In genomic region chr4:110088670-110089069, GRCh38 we compare ENCODE assay signal across 8 cellular contexts.
A peak's percentile ranks its signal among the peaks of the same experiment; 100 is the strongest.
DNase-seq lines count a peak whose midpoint lies in the region; ATAC-seq and TF ChIP-seq lines count a peak whose summit lies in the region.

No MANE protein-coding gene starts in this region.

- no peak for TF ChIP-seq EP300 in tibial nerve (IDR thresholded peaks at IDR 0.05)

- H3K4me1 ChIP-seq in tibial nerve, result peaks cover 0 to 23% (median 0%) of the 10 kb centered on the region in 4 donors

- no peak overlapping the region for H3K4me3 Mint-ChIP-seq in neural crest cell

- no peak for TF ChIP-seq POLR2A in tibial nerve (IDR thresholded peaks at IDR 0.05)

- no peak for DNase-seq in neural crest cell (ENCODE audit: low read depth, low spot score)
- DNase-seq in tibial nerve (ENCODE audit: low spot score in 2 of 2), result no peak
- no peak for DNase-seq in DMS114 treated with DMSO at 0.1 percent for 48 hours (lab: John Stamatoyannopoulos, UW; ENCODE audit: unreplicated experiment)
- DNase-seq in NOMO-1 (lab: John Stamatoyannopoulos, UW; ENCODE audit: unreplicated experiment in 2 of 2), result no peak

- H3K9me3 Mint-ChIP-seq in neural crest cell, result peaks cover 4% of the 10 kb centered on the region

- 66 to 71% methylated on average over 4 of the region's 4 CpGs for WGBS in tibial nerve, 2 donors

- no peaks in the 10 kb centered on the region for H3K27me3 Mint-ChIP-seq in neural crest cell (ENCODE audit: low read depth)

- H3K27ac Mint-ChIP-seq in neural crest cell (ENCODE audit: unreplicated experiment), result peak overlapping the region; percentile 73

- no peaks in the 10 kb centered on the region for H3K36me3 ChIP-seq in tibial nerve

- H3K27ac ChIP-seq in VCaP (peak overlapping the region; percentile 67; the same call in 1 of the 2 replicates), tibial nerve (no peak overlapping the region)

- ATAC-seq in GM19324 (IDR thresholded peaks at IDR 0.05; ENCODE audit: low FRiP score, unreplicated experiment), result peak; percentile 46
- ATAC-seq in HG02981 (IDR thresholded peaks at IDR 0.05; ENCODE audit: unreplicated experiment), result peak; percentile 69
- ATAC-seq in GM19455 (IDR thresholded peaks at IDR 0.05; ENCODE audit: unreplicated experiment), result no peak

- H3K4me3 ChIP-seq in tibial nerve, result no peak overlapping the region

- TF ChIP-seq CTCF in VCaP (conservative IDR thresholded peaks at IDR 0.05) (no peak), neural crest cell (conservative IDR thresholded peaks at IDR 0.05) (no peak), tibial nerve (IDR thresholded peaks at IDR 0.05) (no peak)

- H3K4me1 Mint-ChIP-seq in neural crest cell, result peaks cover 35% of the 10 kb centered on the region

- peaks cover 20% of the 10 kb centered on the region for H3K36me3 Mint-ChIP-seq in neural crest cell (ENCODE audit: low read depth)

- H3K9me3 ChIP-seq in tibial nerve, result no peaks in the 10 kb centered on the region

- no peaks in the 10 kb centered on the region for H3K27me3 ChIP-seq in tibial nerve
